Comparison of ENCODE assay signal across 12 cellular contexts in genomic region chr4:6362896-6363295, GRCh38.
A peak's percentile ranks its signal among the peaks of the same experiment; 100 is the strongest.
DNase-seq lines count a peak whose midpoint lies in the region; ATAC-seq and TF ChIP-seq lines count a peak whose summit lies in the region.
"Had no signal": no experiment of that assay in that cellular context is flagged by ENCODE, and none has a peak within 500 bp of the region (broad histone marks: within the 10 kb centered on the region; RNA-seq: fewer than 3 reads in every experiment).

No MANE protein-coding gene starts in this region.

- DNase-seq in heart left ventricle (peak in 3 of 5 donors; percentile 33 to 60 (median 46)), right atrium auricular region (ENCODE audit: low spot score) (no peak), fibroblast of pulmonary artery (ENCODE audit: low read depth) (peak; percentile 46), stomach (no peak)
- peak; percentile 34 for DNase-seq in stimulated activated naive CD8-positive, alpha-beta T cell treated with anti-CD3 and anti-CD28 coated beads, Interleukin-15, Interleukin-2, amounts not matched to agents 100 U/mL and 50 U/mL, for 24 hours
- no peak for DNase-seq in stimulated activated naive B cell treated with anti-CD40 and anti-IgM and Interleukin-4, amounts not matched to agents 10 μg/mL and 1 μg/mL and 100 μg/mL, for 72 hours

- no peak overlapping the region for H3K4me3 Mint-ChIP-seq in stimulated activated naive B cell treated with anti-CD40 and anti-IgM and Interleukin-4, amounts not matched to agents 10 μg/mL and 1 μg/mL and 100 μg/mL, for 72 hours
- H3K4me3 Mint-ChIP-seq: CD4-positive, alpha-beta memory T cell; memory B cell had no signal

- no peak for TF ChIP-seq EP300 in stomach (IDR thresholded peaks at IDR 0.05)

- peaks cover 0 to 3% of the 10 kb centered on the region in 2 donors for H3K9me3 Mint-ChIP-seq in stimulated activated naive B cell treated with anti-CD40 and anti-IgM and Interleukin-4, amounts not matched to agents 10 μg/mL and 1 μg/mL and 100 μg/mL, for 72 hours

- ATAC-seq in heart left ventricle (peak in 1 of 4 donors; percentile 39), SK-N-SH treated with all-trans-retinoic acid at 6 μM for 48 hours (no peak), GM21390 (IDR thresholded peaks at IDR 0.05; ENCODE audit: unreplicated experiment) (no peak)
- ATAC-seq in stimulated activated naive CD8-positive, alpha-beta T cell treated with anti-CD3 and anti-CD28 coated beads, Interleukin-15, Interleukin-2, amounts not matched to agents 100 U/mL and 50 U/mL, for 24 hours = no peak
- ATAC-seq in stimulated activated naive B cell treated with anti-CD40 and anti-IgM and Interleukin-4, amounts not matched to agents 10 μg/mL and 1 μg/mL and 100 μg/mL, for 72 hours (replicated peaks) = no peak
- ATAC-seq: body of pancreas had no signal

- no peaks in the 10 kb centered on the region for H3K4me1 ChIP-seq in heart left ventricle
- no peaks in the 10 kb centered on the region for H3K4me1 ChIP-seq in right atrium auricular region
- H3K4me1 ChIP-seq in stomach = no peaks in the 10 kb centered on the region
- H3K4me1 ChIP-seq: body of pancreas had no signal

- 14 to 22% (median 20%) methylated on average over 8 of the region's 8 CpGs for WGBS in heart left ventricle, 4 donors
- WGBS in stomach, 5 donors = 26 to 34% (median 30%) methylated on average over 8 of the region's 8 CpGs

- peaks cover 0 to 24% (median 0%) of the 10 kb centered on the region in 9 donors for H3K27me3 ChIP-seq in heart left ventricle
- H3K27me3 ChIP-seq in right atrium auricular region = no peaks in the 10 kb centered on the region
- peaks cover 0 to 59% (median 10%) of the 10 kb centered on the region in 3 donors for H3K27me3 ChIP-seq in stomach
- H3K27me3 ChIP-seq: body of pancreas had no signal

- no peaks in the 10 kb centered on the region for H3K4me1 Mint-ChIP-seq in stimulated activated naive B cell treated with anti-CD40 and anti-IgM and Interleukin-4, amounts not matched to agents 10 μg/mL and 1 μg/mL and 100 μg/mL, for 72 hours
- H3K4me1 Mint-ChIP-seq: CD4-positive, alpha-beta memory T cell; memory B cell had no signal

- TF ChIP-seq CTCF in heart left ventricle (IDR thresholded peaks at IDR 0.05) = no peak
- TF ChIP-seq CTCF in right atrium auricular region (IDR thresholded peaks at IDR 0.05) = no peak
- TF ChIP-seq CTCF in fibroblast of pulmonary artery (IDR thresholded peaks at IDR 0.05; ENCODE audit: low read length, missing control alignments) = no peak
- TF ChIP-seq CTCF in stomach (IDR thresholded peaks at IDR 0.05) = no peak

- H3K4me3 ChIP-seq in heart left ventricle (no peak overlapping the region), right atrium auricular region (no peak overlapping the region), fibroblast of pulmonary artery (replicated peaks; ENCODE audit: low read depth, low read length) (no peak overlapping the region), stomach (no peak overlapping the region)
- H3K4me3 ChIP-seq: body of pancreas had no signal

- TF ChIP-seq POLR2A in heart left ventricle (IDR thresholded peaks at IDR 0.05) = no peak
- TF ChIP-seq POLR2A in stomach (IDR thresholded peaks at IDR 0.05) = no peak

- no peak overlapping the region for H3K27ac Mint-ChIP-seq in stimulated activated naive B cell treated with anti-CD40 and anti-IgM and Interleukin-4, amounts not matched to agents 10 μg/mL and 1 μg/mL and 100 μg/mL, for 72 hours
- H3K27ac Mint-ChIP-seq: CD4-positive, alpha-beta memory T cell; memory B cell had no signal

- H3K27me3 Mint-ChIP-seq in stimulated activated naive B cell treated with anti-CD40 and anti-IgM and Interleukin-4, amounts not matched to agents 10 μg/mL and 1 μg/mL and 100 μg/mL, for 72 hours = peaks cover 12 to 32% of the 10 kb centered on the region in 2 donors

- H3K27ac ChIP-seq in heart left ventricle = no peak overlapping the region
- no peak overlapping the region for H3K27ac ChIP-seq in right atrium auricular region
- H3K27ac ChIP-seq in stomach = no peak overlapping the region
- H3K27ac ChIP-seq: body of pancreas, KMS-11 had no signal

- intact Hi-C loops in heart left ventricle (cut with DNase I) = no loop called here
- intact Hi-C loops in stomach (cut with DNase I; ENCODE audit: low total_unique reads) = no loop called here

- H3K9me3 ChIP-seq in heart left ventricle = no peaks in the 10 kb centered on the region
- no peaks in the 10 kb centered on the region for H3K9me3 ChIP-seq in right atrium auricular region
- H3K9me3 ChIP-seq in stomach = peaks cover 0 to 4% (median 2%) of the 10 kb centered on the region in 4 donors
- H3K9me3 ChIP-seq: body of pancreas had no signal

- no peaks in the 10 kb centered on the region for H3K36me3 Mint-ChIP-seq in stimulated activated naive B cell treated with anti-CD40 and anti-IgM and Interleukin-4, amounts not matched to agents 10 μg/mL and 1 μg/mL and 100 μg/mL, for 72 hours
- H3K36me3 Mint-ChIP-seq: CD4-positive, alpha-beta memory T cell; memory B cell had no signal

- no peaks in the 10 kb centered on the region for H3K36me3 ChIP-seq in heart left ventricle
- H3K36me3 ChIP-seq in right atrium auricular region = no peaks in the 10 kb centered on the region
- no peaks in the 10 kb centered on the region for H3K36me3 ChIP-seq in stomach

TF ChIP-seq in SK-N-SH treated with all-trans-retinoic acid at 6 μM for 48 hours, 23 proteins besides CTCF, POLR2A, EP300 and RAD21:
- TF ChIP-seq, protein P1, sequence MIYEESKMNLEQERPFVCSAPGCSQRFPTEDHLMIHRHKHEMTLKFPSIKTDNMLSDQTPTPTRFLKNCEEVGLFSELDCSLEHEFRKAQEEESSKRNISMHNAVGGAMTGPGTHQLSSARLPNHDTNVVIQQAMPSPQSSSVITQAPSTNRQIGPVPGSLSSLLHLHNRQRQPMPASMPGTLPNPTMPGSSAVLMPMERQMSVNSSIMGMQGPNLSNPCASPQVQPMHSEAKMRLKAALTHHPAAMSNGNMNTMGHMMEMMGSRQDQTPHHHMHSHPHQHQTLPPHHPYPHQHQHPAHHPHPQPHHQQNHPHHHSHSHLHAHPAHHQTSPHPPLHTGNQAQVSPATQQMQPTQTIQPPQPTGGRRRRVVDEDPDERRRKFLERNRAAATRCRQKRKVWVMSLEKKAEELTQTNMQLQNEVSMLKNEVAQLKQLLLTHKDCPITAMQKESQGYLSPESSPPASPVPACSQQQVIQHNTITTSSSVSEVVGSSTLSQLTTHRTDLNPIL (CRISPR knock-in tag; IDR thresholded peaks at IDR 0.05; ENCODE audit: low read depth) = no peak
- peak; percentile 97 for TF ChIP-seq ZNF565 (CRISPR knock-in tag; conservative IDR thresholded peaks at IDR 0.05; ENCODE audit: low read depth)
- no peak for TF ChIP-seq ZFP30 (CRISPR knock-in tag; IDR thresholded peaks at IDR 0.05)
TF ChIP-seq in SK-N-SH treated with all-trans-retinoic acid at 6 μM for 48 hours: peak in this region for 1.

Comparison
In these comparisons a context has a peak if more than half of its experiments do, and no peak if none do; other contexts are left out.
1. DNase-seq: peak in heart left ventricle (3 of 5), fibroblast of pulmonary artery (single experiment) and stimulated activated naive CD8-positive, alpha-beta T cell treated with anti-CD3 and anti-CD28 coated beads, Interleukin-15, Interleukin-2, amounts not matched to agents 100 U/mL and 50 U/mL, for 24 hours (single experiment); none in right atrium auricular region (single experiment), stimulated activated naive B cell treated with anti-CD40 and anti-IgM and Interleukin-4, amounts not matched to agents 10 μg/mL and 1 μg/mL and 100 μg/mL, for 72 hours (single experiment) and stomach (single experiment).